Comparison of ENCODE assay signal across 8 cellular contexts in genomic region chr6:14542670-14543366, GRCh38.
DNase-seq lines count a peak whose midpoint lies in the region; ATAC-seq and TF ChIP-seq lines count a peak whose summit lies in the region.

No MANE protein-coding gene starts in this region.

- peak; percentile 34 to 74 for DNase-seq in activated CD4-positive, alpha-beta T cell treated with anti-CD3 and anti-CD28 coated beads, Interleukin-2, amount 50 U/mL, for 24 hours (ENCODE audit: low read depth in 1 of 2, low spot score in 1 of 2)
- peak in 1 of 2 donors; percentile 50 for DNase-seq in foreskin keratinocyte
- DNase-seq in stimulated activated naive CD4-positive, alpha-beta T cell treated with Interleukin-2 at 50 U/mL for 16 hours (lab: John Stamatoyannopoulos, UW): peak; percentile 63

- ATAC-seq in GM18498 (IDR thresholded peaks at IDR 0.05; ENCODE audit: unreplicated experiment) (peak; percentile 68), HG02981 (IDR thresholded peaks at IDR 0.05; ENCODE audit: unreplicated experiment) (peak; percentile 67), foreskin keratinocyte (peak; percentile 92), HG02763 (IDR thresholded peaks at IDR 0.05; ENCODE audit: unreplicated experiment) (no peak), SK-N-SH treated with all-trans-retinoic acid at 6 μM for 48 hours (no peak), GM19452 (IDR thresholded peaks at IDR 0.05; ENCODE audit: unreplicated experiment) (no peak)

- TF ChIP-seq CTCF in foreskin keratinocyte (conservative IDR thresholded peaks at IDR 0.05): no peak

- no peak overlapping the region for H3K27ac ChIP-seq in foreskin keratinocyte

- no peaks in the 10 kb centered on the region for H3K4me1 ChIP-seq in foreskin keratinocyte

- no peaks in the 10 kb centered on the region for H3K27me3 ChIP-seq in foreskin keratinocyte

TF ChIP-seq in SK-N-SH treated with all-trans-retinoic acid at 6 μM for 48 hours, 23 proteins besides CTCF, POLR2A, EP300 and RAD21:
- TF ChIP-seq BACH2 (CRISPR knock-in tag; IDR thresholded peaks at IDR 0.05; ENCODE audit: borderline replicate concordance): no peak
- no peak for TF ChIP-seq ZFP3 (CRISPR knock-in tag; IDR thresholded peaks at IDR 0.05)
- no peak for TF ChIP-seq ZNF565 (CRISPR knock-in tag; conservative IDR thresholded peaks at IDR 0.05; ENCODE audit: low read depth)
- no peak for TF ChIP-seq TSHZ2 (CRISPR knock-in tag; IDR thresholded peaks at IDR 0.05)
- no peak for TF ChIP-seq CREB5 (CRISPR knock-in tag; IDR thresholded peaks at IDR 0.05; ENCODE audit: low read depth)
- no peak for TF ChIP-seq PPARA (CRISPR knock-in tag; IDR thresholded peaks at IDR 0.05; ENCODE audit: borderline replicate concordance)
- TF ChIP-seq ZFP30 (CRISPR knock-in tag; IDR thresholded peaks at IDR 0.05): no peak
- TF ChIP-seq ZNF70 (CRISPR knock-in tag; IDR thresholded peaks at IDR 0.05): no peak
- no peak for TF ChIP-seq CSRNP3 (CRISPR knock-in tag; IDR thresholded peaks at IDR 0.05)
- no peak for TF ChIP-seq SNAI2 (CRISPR knock-in tag; IDR thresholded peaks at IDR 0.05)
- no peak for TF ChIP-seq ARNTL (CRISPR knock-in tag; IDR thresholded peaks at IDR 0.05; ENCODE audit: borderline replicate concordance, low read depth)
- no peak for TF ChIP-seq TOX (CRISPR knock-in tag; IDR thresholded peaks at IDR 0.05; ENCODE audit: borderline replicate concordance)
- no peak for TF ChIP-seq ESRRG (CRISPR knock-in tag; IDR thresholded peaks at IDR 0.05)
- no peak for TF ChIP-seq CSDC2 (CRISPR knock-in tag; IDR thresholded peaks at IDR 0.05)
- no peak for TF ChIP-seq GLIS3 (CRISPR knock-in tag; IDR thresholded peaks at IDR 0.05)
- no peak for TF ChIP-seq ZNF8 (CRISPR knock-in tag; IDR thresholded peaks at IDR 0.05)
- TF ChIP-seq ZC3H10 (CRISPR knock-in tag; IDR thresholded peaks at IDR 0.05): no peak
- TF ChIP-seq POU6F1 (CRISPR knock-in tag; IDR thresholded peaks at IDR 0.05; ENCODE audit: borderline replicate concordance, low read depth): no peak
- no peak for TF ChIP-seq RARB (CRISPR knock-in tag; IDR thresholded peaks at IDR 0.05)
- TF ChIP-seq TCF4 (CRISPR knock-in tag; IDR thresholded peaks at IDR 0.05; ENCODE audit: borderline replicate concordance): no peak

Comparison
In these comparisons a context has a peak if more than half of its experiments do, and no peak if none do; other contexts are left out.
1. ATAC-seq: peak in GM18498 (single experiment), HG02981 (single experiment) and foreskin keratinocyte (single experiment); none in HG02763 (single experiment), SK-N-SH treated with all-trans-retinoic acid at 6 μM for 48 hours (single experiment) and GM19452 (single experiment).